In the genomic region with DNA sequence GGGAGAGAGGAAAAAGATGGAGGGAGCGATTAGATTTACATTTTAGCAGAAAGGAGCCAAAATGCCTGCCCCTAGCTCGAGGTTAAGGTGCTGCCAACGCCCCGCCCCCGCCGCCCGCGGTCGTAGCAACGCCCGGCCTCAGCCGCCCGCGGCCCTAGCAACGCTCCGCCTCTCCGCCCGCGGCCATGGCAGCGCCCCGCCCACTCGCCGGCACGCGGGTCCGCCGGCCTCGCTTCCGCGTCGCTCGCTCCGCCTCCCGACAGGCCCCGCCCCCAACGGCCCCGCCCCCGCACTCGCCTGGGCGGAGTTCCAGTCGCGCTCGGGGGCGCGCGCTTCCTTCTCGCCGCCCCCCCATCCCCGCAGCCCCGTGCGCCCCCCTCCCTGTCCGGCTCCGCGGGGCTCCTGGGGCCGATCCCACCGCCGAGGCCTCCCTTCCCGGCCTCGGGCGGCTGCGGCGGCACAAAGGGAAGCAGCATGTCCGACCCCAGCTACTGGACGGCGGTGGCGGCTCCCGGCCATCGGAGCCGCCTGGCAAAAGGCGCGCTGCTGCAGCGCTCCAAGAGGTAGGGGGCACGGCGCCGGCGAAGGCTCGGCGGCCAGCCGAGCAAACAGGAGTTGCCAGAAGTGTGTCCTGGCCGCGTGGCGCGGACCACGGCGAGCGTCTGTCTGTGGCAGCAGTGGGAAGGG, we compare ENCODE assay signal across 8 cellular contexts. TPM values are rescaled to one million over a fixed set of nuclear protein-coding genes. Genes with fewer than 3 reads are reported as not detected.
A peak's percentile ranks its signal among the peaks of the same experiment; 100 is the strongest.
DNase-seq lines count a peak whose midpoint lies in the region; ATAC-seq and TF ChIP-seq lines count a peak whose summit lies in the region.

No MANE protein-coding gene starts in this region.

- H3K4me1 Mint-ChIP-seq in T-helper 17 cell = peaks cover 34% of the 10 kb centered on the region

- H3K4me3 Mint-ChIP-seq in T-helper 17 cell = peak overlapping the region; percentile 96

- no peaks in the 10 kb centered on the region for H3K27me3 Mint-ChIP-seq in T-helper 17 cell

- intact Hi-C loops in right cardiac atrium (cut with DNase I) = loop anchor here in 3 of 4 donors (5.0 to 10.0 kb wide), 2 partner anchors 34 to 47 kb away; a partner anchor contains a TSS

- WGBS in right cardiac atrium = 1% methylated on average over 86 of the region's 86 CpGs

- ATAC-seq in HG02678 (IDR thresholded peaks at IDR 0.05; ENCODE audit: unreplicated experiment) = peak; percentile 86
- peak; percentile 83 for ATAC-seq in T-helper 17 cell
- ATAC-seq in right cardiac atrium = peak; percentile 94

- H3K4me3 ChIP-seq in right cardiac atrium (ENCODE audit: low read length) = peak overlapping the region; percentile 83

- no peak overlapping the region for H3K27ac ChIP-seq in right cardiac atrium (ENCODE audit: low read length)

- H3K27me3 ChIP-seq in right cardiac atrium (ENCODE audit: control insufficient read depth, insufficient read depth) = no peaks in the 10 kb centered on the region

- TF ChIP-seq CTCF in GM10248 (IDR thresholded peaks at IDR 0.05; ENCODE audit: control extremely low read depth, extremely low read depth, low read depth, missing control alignments) = no peak

- peak; percentile 100 for DNase-seq in GM10248 (ENCODE audit: extremely low spot score)
- DNase-seq in NCI-H1417 (lab: John Stamatoyannopoulos, UW) = peak; percentile 84 to 92 (median 87)
- DNase-seq in T-helper 17 cell = peak; percentile 97 to 99 (median 97)
- peak in 54 of 56 donors; percentile 41 to 92 (median 79) for DNase-seq in amygdala (lab: John Stamatoyannopoulos, UW)
- DNase-seq in right cardiac atrium = peak; percentile 91 to 97 (median 97)
- peak; percentile 30 for DNase-seq in pulmonary artery endothelial cell (ENCODE audit: low read depth, low spot score)
- peak; percentile 90 for DNase-seq in ureter (ENCODE audit: low spot score)

- H3K27ac Mint-ChIP-seq in T-helper 17 cell = peak overlapping the region; percentile 91

- CTCF ChIA-PET in GM10248 (lab: Yijun Ruan, JAX) = interaction anchor here (0.9 to 2.3 kb wide), 5 partner anchors 13 to 134 kb away, joined by 3 to 7 read pairs (median 6); no protein-coding TSS in a partner anchor

- H3K4me1 ChIP-seq in right cardiac atrium (ENCODE audit: control insufficient read depth, insufficient read depth, low read length) = peaks cover 3% of the 10 kb centered on the region

- POLR2A ChIA-PET in GM10248 (lab: Yijun Ruan, JAX) = interaction anchor here (1.0 kb wide), 1 partner anchor 163 kb away, joined by 3 read pairs; no protein-coding TSS in a partner anchor

- H3K9me3 ChIP-seq in T-helper 17 cell (ENCODE audit: control insufficient read depth, low read length, poor library complexity, severe bottlenecking) (no peaks in the 10 kb centered on the region), right cardiac atrium (ENCODE audit: control insufficient read depth, low read length) (no peaks in the 10 kb centered on the region)

- peaks cover 3% of the 10 kb centered on the region for H3K36me3 Mint-ChIP-seq in T-helper 17 cell (ENCODE audit: low read depth)

RNA-seq across cellular contexts. Expression of a gene that starts 20.3 kb away (rescaled TPM):
- 10 to 100 TPM; 38.2 to 50.8 TPM for total RNA-seq in T-helper 17 cell
- 1 to 10 TPM; 5.1 to 6.9 (median 6.5) TPM for total RNA-seq in right cardiac atrium
- 2.6 TPM for polyA plus RNA-seq in right cardiac atrium
- 0.67 and 0.92 TPM in 2 replicates for total RNA-seq in pulmonary artery endothelial cell
- 12.4 TPM for total RNA-seq in ureter

RNA-seq across cellular contexts. Expression of a gene that starts 31.1 kb away (rescaled TPM):
- 10 to 100 TPM; 56.7 to 71.1 TPM for total RNA-seq in T-helper 17 cell
- total RNA-seq in right cardiac atrium = 1 to 10 TPM in 2 of 4 donors, under 1 TPM in 2; 0.79 to 1.6 (median 0.97) TPM
- 0.32 TPM for polyA plus RNA-seq in right cardiac atrium
- total RNA-seq in pulmonary artery endothelial cell = 0.18 TPM in 1 of 2 replicates, not detected in the other
- total RNA-seq in ureter = 1.6 TPM

RNA-seq across cellular contexts. Expression of a gene that starts 35.1 kb away (rescaled TPM):
- 1 to 10 TPM; 8.6 to 9.1 TPM for total RNA-seq in T-helper 17 cell
- 10 to 100 TPM; 21.3 to 30.1 (median 26.4) TPM for total RNA-seq in right cardiac atrium
- polyA plus RNA-seq in right cardiac atrium = 7.1 TPM
- total RNA-seq in pulmonary artery endothelial cell = 2.4 and 2.8 TPM in 2 replicates
- 29.2 TPM for total RNA-seq in ureter

RNA-seq across cellular contexts. Expression of a gene that starts 55.8 kb away (rescaled TPM):
- total RNA-seq in T-helper 17 cell (10 to 100 TPM; 10.1 to 25.8 TPM), right cardiac atrium (10 to 100 TPM; 21.8 to 47.4 (median 35.9) TPM), pulmonary artery endothelial cell (2.2 and 2.4 TPM in 2 replicates), ureter (32.3 TPM)
- 10.1 TPM for polyA plus RNA-seq in right cardiac atrium

Comparison
In these comparisons a context has a peak if more than half of its experiments do, and no peak if none do; other contexts are left out.
1. DNase-seq: peak in every context shown above with its lines; median percentile 100 in GM10248; 97 in T-helper 17 cell; 97 in right cardiac atrium; 90 in ureter; 87 in NCI-H1417; 79 in amygdala; 30 in pulmonary artery endothelial cell.
2. RNA of a gene that starts 31.1 kb away (total RNA-seq): 56.7 to 71.1 TPM in T-helper 17 cell; 1.6 TPM in ureter (single experiment), 0.79 to 1.6 TPM in right cardiac atrium and 0.18 TPM in pulmonary artery endothelial cell; every median in the first group is over 10 times any median in the second.
3. Peak in every context shown above with its lines, with median percentiles within 50 percentile points of each other: ATAC-seq.